2 cellular contexts compared by ENCODE assay signal in the genomic region with DNA sequence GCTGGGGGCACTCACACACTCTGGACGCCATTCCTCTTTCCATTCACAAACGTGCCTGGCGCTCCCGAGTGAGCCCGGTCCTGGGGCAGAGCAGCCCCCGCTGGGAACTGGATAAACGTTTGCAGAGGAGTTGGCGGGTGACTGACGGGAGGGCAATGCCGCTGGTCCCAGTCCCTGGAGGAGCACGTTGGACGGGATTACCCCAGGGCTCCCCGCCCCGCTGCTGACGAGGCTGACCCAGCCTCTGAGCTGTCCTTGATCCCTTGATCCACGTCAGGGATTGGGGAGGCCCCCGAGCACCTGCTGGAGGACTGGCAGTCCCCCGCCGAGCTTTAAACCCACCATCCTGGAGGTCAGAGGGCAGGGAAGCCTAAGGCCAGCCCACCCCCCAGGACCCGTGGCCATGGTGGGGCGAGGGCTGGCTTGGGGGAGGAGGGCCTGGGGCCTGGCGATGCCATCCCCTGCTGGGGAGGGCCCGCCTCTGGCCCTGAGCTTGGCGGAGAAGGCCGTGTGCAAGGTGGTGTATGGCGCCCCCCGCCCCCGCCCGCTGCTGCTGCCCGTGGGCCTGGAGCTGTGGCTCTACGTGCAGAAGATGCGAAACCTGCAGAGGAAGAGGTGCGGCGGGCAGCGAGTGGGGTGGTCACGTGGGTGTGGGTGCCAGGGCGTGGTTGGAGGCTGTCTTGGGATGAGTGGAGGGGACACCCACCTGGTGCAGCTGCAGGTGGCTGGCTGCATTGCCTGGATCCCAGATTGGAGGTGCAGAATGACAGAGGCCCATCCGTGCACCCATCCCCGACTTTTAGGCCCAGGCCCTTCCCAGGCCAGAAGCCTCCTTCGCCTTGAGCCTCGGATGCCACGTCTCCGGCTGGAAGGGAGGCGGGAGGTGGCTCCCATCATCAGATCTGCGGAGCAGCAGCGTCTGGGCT.
TF ChIP-seq lines count a peak whose summit lies in the region.

No MANE protein-coding gene starts in this region.

TF ChIP-seq in HEK293, 187 proteins besides CTCF, POLR2A, EP300 and RAD21 (continues in another document):
- TF ChIP-seq ZBTB44 (tag by site-specific recombination; IDR thresholded peaks at IDR 0.05) (no peak), ZNF175 (tag by site-specific recombination; IDR thresholded peaks at IDR 0.05) (no peak), ZIC2 (tag by site-specific recombination; IDR thresholded peaks at IDR 0.05) (no peak), ZNF747 (tag by site-specific recombination; IDR thresholded peaks at IDR 0.05) (no peak), BCL11B (tag by site-specific recombination; IDR thresholded peaks at IDR 0.05; ENCODE audit: low read depth) (no peak), RBAK (tag by site-specific recombination; IDR thresholded peaks at IDR 0.05) (no peak), ZNF621 (tag by site-specific recombination; IDR thresholded peaks at IDR 0.05) (no peak), ZNF626 (tag by site-specific recombination; IDR thresholded peaks at IDR 0.05) (no peak), ZSCAN30 (tag by site-specific recombination; IDR thresholded peaks at IDR 0.05) (no peak), ZNF394 (tag by site-specific recombination; IDR thresholded peaks at IDR 0.05; ENCODE audit: borderline replicate concordance) (no peak), ZNF600 (tag by site-specific recombination; IDR thresholded peaks at IDR 0.05) (no peak), ZNF843 (tag by site-specific recombination; IDR thresholded peaks at IDR 0.05) (no peak), ZNF10 (tag by site-specific recombination; IDR thresholded peaks at IDR 0.05) (no peak), ZNF146 (tag by site-specific recombination; IDR thresholded peaks at IDR 0.05) (no peak), PRDM4 (tag by site-specific recombination; IDR thresholded peaks at IDR 0.05) (no peak), SALL2 (tag by site-specific recombination; IDR thresholded peaks at IDR 0.05; ENCODE audit: borderline replicate concordance) (no peak), SP2 (tag by site-specific recombination; IDR thresholded peaks at IDR 0.05) (peak; percentile 28; the same call in 1 of the 2 replicates)
- TF ChIP-seq, protein P1, sequence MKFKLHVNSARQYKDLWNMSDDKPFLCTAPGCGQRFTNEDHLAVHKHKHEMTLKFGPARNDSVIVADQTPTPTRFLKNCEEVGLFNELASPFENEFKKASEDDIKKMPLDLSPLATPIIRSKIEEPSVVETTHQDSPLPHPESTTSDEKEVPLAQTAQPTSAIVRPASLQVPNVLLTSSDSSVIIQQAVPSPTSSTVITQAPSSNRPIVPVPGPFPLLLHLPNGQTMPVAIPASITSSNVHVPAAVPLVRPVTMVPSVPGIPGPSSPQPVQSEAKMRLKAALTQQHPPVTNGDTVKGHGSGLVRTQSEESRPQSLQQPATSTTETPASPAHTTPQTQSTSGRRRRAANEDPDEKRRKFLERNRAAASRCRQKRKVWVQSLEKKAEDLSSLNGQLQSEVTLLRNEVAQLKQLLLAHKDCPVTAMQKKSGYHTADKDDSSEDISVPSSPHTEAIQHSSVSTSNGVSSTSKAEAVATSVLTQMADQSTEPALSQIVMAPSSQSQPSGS (tag by site-specific recombination; IDR thresholded peaks at IDR 0.05; ENCODE audit: low read depth) = no peak
- TF ChIP-seq, protein P2, sequence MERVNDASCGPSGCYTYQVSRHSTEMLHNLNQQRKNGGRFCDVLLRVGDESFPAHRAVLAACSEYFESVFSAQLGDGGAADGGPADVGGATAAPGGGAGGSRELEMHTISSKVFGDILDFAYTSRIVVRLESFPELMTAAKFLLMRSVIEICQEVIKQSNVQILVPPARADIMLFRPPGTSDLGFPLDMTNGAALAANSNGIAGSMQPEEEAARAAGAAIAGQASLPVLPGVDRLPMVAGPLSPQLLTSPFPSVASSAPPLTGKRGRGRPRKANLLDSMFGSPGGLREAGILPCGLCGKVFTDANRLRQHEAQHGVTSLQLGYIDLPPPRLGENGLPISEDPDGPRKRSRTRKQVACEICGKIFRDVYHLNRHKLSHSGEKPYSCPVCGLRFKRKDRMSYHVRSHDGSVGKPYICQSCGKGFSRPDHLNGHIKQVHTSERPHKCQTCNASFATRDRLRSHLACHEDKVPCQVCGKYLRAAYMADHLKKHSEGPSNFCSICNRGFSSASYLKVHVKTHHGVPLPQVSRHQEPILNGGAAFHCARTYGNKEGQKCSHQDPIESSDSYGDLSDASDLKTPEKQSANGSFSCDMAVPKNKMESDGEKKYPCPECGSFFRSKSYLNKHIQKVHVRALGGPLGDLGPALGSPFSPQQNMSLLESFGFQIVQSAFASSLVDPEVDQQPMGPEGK (tag by site-specific recombination; IDR thresholded peaks at IDR 0.05) = peak; percentile 32; the same call in 1 of the 2 replicates
- TF ChIP-seq, protein P3, sequence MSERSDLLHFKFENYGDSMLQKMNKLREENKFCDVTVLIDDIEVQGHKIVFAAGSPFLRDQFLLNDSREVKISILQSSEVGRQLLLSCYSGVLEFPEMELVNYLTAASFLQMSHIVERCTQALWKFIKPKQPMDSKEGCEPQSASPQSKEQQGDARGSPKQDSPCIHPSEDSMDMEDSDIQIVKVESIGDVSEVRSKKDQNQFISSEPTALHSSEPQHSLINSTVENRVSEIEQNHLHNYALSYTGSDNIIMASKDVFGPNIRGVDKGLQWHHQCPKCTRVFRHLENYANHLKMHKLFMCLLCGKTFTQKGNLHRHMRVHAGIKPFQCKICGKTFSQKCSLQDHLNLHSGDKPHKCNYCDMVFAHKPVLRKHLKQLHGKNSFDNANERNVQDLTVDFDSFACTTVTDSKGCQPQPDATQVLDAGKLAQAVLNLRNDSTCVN (tag by site-specific recombination; optimal IDR thresholded peaks at IDR 0.05) = no peak

TF ChIP-seq in K562, 482 proteins besides CTCF, POLR2A, EP300 and RAD21:
- 0 out of 2 replicates have a peak, but pooled peaks have one; percentile 50 for TF ChIP-seq HNRNPL (IDR thresholded peaks at IDR 0.05; ENCODE audit: low read depth, low read length)
- TF ChIP-seq SMARCB1 (IDR thresholded peaks at IDR 0.05; ENCODE audit: insufficient read length, low read depth) = no peak
- TF ChIP-seq RBFOX2 (IDR thresholded peaks at IDR 0.05; ENCODE audit: low read depth, low read length) = peak; percentile 32; the same call in 1 of the 2 replicates
- TF ChIP-seq, protein P4, sequence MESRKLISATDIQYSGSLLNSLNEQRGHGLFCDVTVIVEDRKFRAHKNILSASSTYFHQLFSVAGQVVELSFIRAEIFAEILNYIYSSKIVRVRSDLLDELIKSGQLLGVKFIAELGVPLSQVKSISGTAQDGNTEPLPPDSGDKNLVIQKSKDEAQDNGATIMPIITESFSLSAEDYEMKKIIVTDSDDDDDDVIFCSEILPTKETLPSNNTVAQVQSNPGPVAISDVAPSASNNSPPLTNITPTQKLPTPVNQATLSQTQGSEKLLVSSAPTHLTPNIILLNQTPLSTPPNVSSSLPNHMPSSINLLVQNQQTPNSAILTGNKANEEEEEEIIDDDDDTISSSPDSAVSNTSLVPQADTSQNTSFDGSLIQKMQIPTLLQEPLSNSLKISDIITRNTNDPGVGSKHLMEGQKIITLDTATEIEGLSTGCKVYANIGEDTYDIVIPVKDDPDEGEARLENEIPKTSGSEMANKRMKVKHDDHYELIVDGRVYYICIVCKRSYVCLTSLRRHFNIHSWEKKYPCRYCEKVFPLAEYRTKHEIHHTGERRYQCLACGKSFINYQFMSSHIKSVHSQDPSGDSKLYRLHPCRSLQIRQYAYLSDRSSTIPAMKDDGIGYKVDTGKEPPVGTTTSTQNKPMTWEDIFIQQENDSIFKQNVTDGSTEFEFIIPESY (CRISPR knock-in tag; IDR thresholded peaks at IDR 0.05) = peak; percentile 45; the same call in 1 of the 2 replicates
- TF ChIP-seq POLR2G (IDR thresholded peaks at IDR 0.05; ENCODE audit: low read depth, low read length) = 0 out of 2 replicates have a peak, but pooled peaks have one; percentile 21
- 0 out of 2 replicates have a peak, but pooled peaks have one; percentile 10 for TF ChIP-seq USF1 (CRISPR knock-in tag; IDR thresholded peaks at IDR 0.05)
